30 cellular contexts compared by ENCODE assay signal in the genomic region with DNA sequence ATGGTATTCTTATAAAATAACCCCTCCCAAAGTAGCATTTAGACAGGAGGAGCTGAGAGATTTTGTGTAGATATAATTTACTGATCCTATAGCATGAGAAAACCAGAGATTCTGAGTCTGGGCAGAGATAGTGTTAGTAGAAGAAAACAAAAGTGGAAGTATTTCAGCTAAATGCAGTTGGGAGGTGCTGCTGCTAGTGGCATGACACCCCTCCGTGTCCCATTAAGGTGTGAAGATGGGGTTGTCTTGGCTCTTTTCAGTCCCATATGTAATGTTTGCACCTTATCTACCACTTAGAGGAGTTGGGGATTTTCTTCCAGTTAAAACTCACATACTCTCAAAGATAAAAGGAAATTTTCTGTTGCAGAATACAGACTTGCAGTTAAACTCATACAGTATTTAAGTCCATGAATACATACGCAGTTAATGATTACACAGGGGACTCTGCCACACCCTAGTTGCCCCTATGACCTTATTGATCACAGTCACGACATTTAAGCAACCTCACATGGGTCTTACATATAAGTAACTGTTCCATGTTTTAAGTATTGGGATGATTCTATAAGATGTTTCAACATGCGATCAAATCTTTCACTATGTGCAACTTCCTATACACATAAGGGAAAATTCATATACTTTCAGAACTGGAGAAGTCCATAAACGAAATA. TPM values are rescaled to one million over a fixed set of nuclear protein-coding genes. Genes with fewer than 3 reads are reported as not detected.
DNase-seq lines count a peak whose midpoint lies in the region; ATAC-seq, FAIRE-seq and TF ChIP-seq lines count a peak whose summit lies in the region.
"Had no signal": no experiment of that assay in that cellular context is flagged by ENCODE, and none has a peak within 500 bp of the region (broad histone marks: within the 10 kb centered on the region; RNA-seq: fewer than 3 reads in every experiment).

No MANE protein-coding gene starts in this region.

- TF ChIP-seq RAD21 in GM12878 (IDR thresholded peaks at IDR 0.05; ENCODE audit: insufficient read depth, low read depth, low read length): no peak

- H3K4me2 ChIP-seq in GM12878 (ENCODE audit: control insufficient read depth, insufficient read depth): no peak overlapping the region
- H3K4me2 ChIP-seq: KMS-11, PC-9, smooth muscle cell had no signal

- no peaks in the 10 kb centered on the region; a peak in 1 of 4 replicates for H3K27me3 ChIP-seq in GM12878 (replicated peaks in 1 of 2; ENCODE audit: control insufficient read depth in 2 of 2, insufficient read depth in 2 of 2, low read length in 1 of 2)
- H3K27me3 ChIP-seq: transverse colon had no signal

- no peak for TF ChIP-seq EP300 in GM12878 (IDR thresholded peaks at IDR 0.05; ENCODE audit: borderline replicate concordance in 1 of 2, control insufficient read depth in 1 of 2, low read depth in 2 of 2, low read length in 2 of 2)

- DNase-seq in GM12878 (ENCODE audit: low read depth, low spot score): no peak
- peak; percentile 42 for DNase-seq in mucosa of gallbladder (ENCODE audit: low spot score)
- DNase-seq in NAMALWA (ENCODE audit: low spot score): no peak
- no peak for DNase-seq in AG08396 (ENCODE audit: low spot score)
- no peak for DNase-seq in NOMO-1 treated with dmso at 0.1 percent for 144 hours (lab: John Stamatoyannopoulos, UW; ENCODE audit: unreplicated experiment)
- DNase-seq: activated CD4-positive, alpha-beta T cell treated with anti-CD3 and anti-CD28 coated beads, Interleukin-2, amount 10 ng/mL, durations not matched to agents 7 days and 5 days; activated effector memory CD4-positive, alpha-beta T cell treated with anti-CD3 and anti-CD28 coated beads, Interleukin-2, amount 50 U/mL, for 16 hours; activated naive CD8-positive, alpha-beta T cell treated with anti-CD3 and anti-CD28 coated beads, Interleukin-2, amount 50 U/mL, for 24 hours; CD4-positive, CD25-positive, alpha-beta regulatory T cell; cortex of kidney; DMS53; GF-D8; left ventricle myocardium superior; NCI-H1105; NCI-H2107; NCI-H526 treated with DMSO at 0.1 percent for 48 hours; PC-9; SIG-M5; stimulated activated CD4-positive, alpha-beta T cell treated with anti-CD3 and anti-CD28 coated beads, Interleukin-2, amount 100 ng/mL, for 48 hours; transverse colon had no signal

- SMC1A ChIA-PET in GM12878 (lab: Charles Lee; ENCODE audit: uncharacterized antibody, unreplicated experiment): no interaction called here

- H3K27ac ChIP-seq in GM12878 (ENCODE audit: control insufficient read depth, insufficient read depth): no peak overlapping the region
- H3K27ac ChIP-seq: KMS-11, neutrophil, PC-9, transverse colon had no signal

- no peak overlapping the region for H3K4me3 ChIP-seq in GM12878
- H3K4me3 ChIP-seq: PC-9, smooth muscle cell, transverse colon had no signal

- no peak overlapping the region for H3K9ac ChIP-seq in GM12878 (ENCODE audit: control insufficient read depth, insufficient read depth, low read length)
- H3K9ac ChIP-seq: KMS-11 had no signal

- CTCF ChIA-PET in GM12878 (lab: Yijun Ruan, JAX): interaction anchor here (0.7 kb wide), 1 partner anchor 13 kb away, joined by 3 read pairs; no protein-coding TSS in a partner anchor

- RAD21 ChIA-PET in GM12878 (lab: Charles Lee; ENCODE audit: unreplicated experiment): no interaction called here

- 27% methylated on average over 5 of the region's 5 CpGs for WGBS in GM12878 (ENCODE audit: insufficient coverage, insufficient replicate concordance, low lambda C conversion rate, missing lambda C conversion rate)

- no peaks in the 10 kb centered on the region for H3K4me1 ChIP-seq in GM12878 (ENCODE audit: control insufficient read depth, insufficient read depth, low read length)

- TF ChIP-seq POLR2A in GM12878 (IDR thresholded peaks at IDR 0.05; ENCODE audit: low read depth, low read length): no peak

- H3K79me2 ChIP-seq in GM12878 (ENCODE audit: control insufficient read depth, insufficient read depth, low read length): no peaks in the 10 kb centered on the region

- BruUV-seq in GM12878 (replicated peaks; lab: Mats Ljungman, UMichigan): no TSS peak

- no peak overlapping the region for H2AFZ ChIP-seq in GM12878 (ENCODE audit: control insufficient read depth, low read depth, low read length)
- H2AFZ ChIP-seq: PC-9 had no signal

- no peaks in the 10 kb centered on the region for H4K20me1 ChIP-seq in GM12878 (ENCODE audit: control insufficient read depth, insufficient read depth)

- in situ Hi-C loops in GM12878 (cut with MboI): no loop called here

- H3K9me3 ChIP-seq in GM12878 (replicated peaks; ENCODE audit: control insufficient read depth, insufficient read depth, low read length): no peaks in the 10 kb centered on the region
- H3K9me3 ChIP-seq: neutrophil, transverse colon had no signal

- no peak for TF ChIP-seq CTCF in GM12878 (IDR thresholded peaks at IDR 0.05 in 2 of 3, conservative IDR thresholded peaks at IDR 0.05 in 1 of 3; ENCODE audit: control insufficient read depth in 2 of 3, extremely low read depth in 1 of 3, insufficient read depth in 1 of 3, low read depth in 3 of 3, low read length in 3 of 3)

- POLR2A ChIA-PET in GM12878 (lab: Charles Lee): no interaction called here

- FAIRE-seq in GM12878 (lab: Jason Lieb, UNC): no peak

- intact Hi-C loops in GM12878 (cut with micrococcal nuclease; ENCODE audit: unreplicated experiment): no loop called here

- H3K36me3 ChIP-seq in GM12878 (ENCODE audit: control insufficient read depth in 2 of 2, insufficient read depth in 2 of 2, low read length in 1 of 2): no peaks in the 10 kb centered on the region
- H3K36me3 ChIP-seq: neutrophil, transverse colon had no signal

- ATAC-seq in GM18520 (IDR thresholded peaks at IDR 0.05; ENCODE audit: unreplicated experiment): peak; percentile 65
- peak; percentile 52 for ATAC-seq in HG03097 (IDR thresholded peaks at IDR 0.05; ENCODE audit: low FRiP score, unreplicated experiment)
- peak; percentile 65 for ATAC-seq in GM12878
- no peak for ATAC-seq in HG03039 (IDR thresholded peaks at IDR 0.05; ENCODE audit: unreplicated experiment)
- ATAC-seq: activated naive CD8-positive, alpha-beta T cell treated with anti-CD3 and anti-CD28 coated beads, Interleukin-2, amount 50 U/mL, for 24 hours; left ventricle myocardium superior had no signal

RNA-seq across cellular contexts. Expression of a gene that starts 11.5 kb away (rescaled TPM):
- total RNA-seq in GM12878 (2013; cell fraction: nucleolus; rRNA removed): not detected in 2 replicates
- total RNA-seq in GM12878 (2014; rRNA removed): not detected in 2 replicates
- not detected in 2 replicates for total RNA-seq in GM12878 (2014; rRNA removed; fragmentation: Illumina TruSeq; extraction: Trizol)
- total RNA-seq in GM12878 (2021): not detected in 2 replicates
- not detected for polyA plus RNA-seq in GM12878 (2011; ENCODE audit: low read depth)
- polyA plus RNA-seq in GM12878 (2011; rRNA removed): not detected in 2 replicates
- not detected in 2 replicates for polyA plus RNA-seq in GM12878 (2011; cell fraction: cytosol; rRNA removed)
- polyA plus RNA-seq in GM12878 (2011; cell fraction: nucleus; rRNA removed): not detected in 2 replicates
- not detected in 2 replicates for polyA plus RNA-seq in GM12878 (2012)
- polyA plus RNA-seq in GM12878 (2014; fragmentation: Illumina TruSeq; extraction: Trizol): not detected in 2 replicates
- polyA plus RNA-seq in GM12878 (2014; fragmentation: Nextera tagmentation; extraction: Ambion mirVana): not detected
- polyA plus RNA-seq in GM12878 (2014; rRNA removed): not detected in 2 replicates
- not detected for polyA plus RNA-seq in GM12878 (2016; fragmentation: Nextera tagmentation; extraction: Ambion mirVana)
- not detected in 2 replicates for polyA minus RNA-seq in GM12878 (2011; rRNA and poly(A)+ RNA removed)
- polyA minus RNA-seq in GM12878 (2011; cell fraction: cytosol; rRNA and poly(A)+ RNA removed): not detected in 2 replicates
- not detected in 2 replicates for polyA minus RNA-seq in GM12878 (2011; cell fraction: nucleus; rRNA and poly(A)+ RNA removed)
- total RNA-seq in mucosa of gallbladder: not detected
- total RNA-seq: activated CD4-positive, alpha-beta T cell treated with anti-CD3 and anti-CD28 coated beads, Interleukin-2, amount 10 ng/mL, durations not matched to agents 7 days and 5 days; CD4-positive, CD25-positive, alpha-beta regulatory T cell; left ventricle myocardium superior; mononuclear cell; PC-9; pulmonary artery endothelial cell; smooth muscle cell; T-cell; transverse colon had no signal
- polyA plus RNA-seq: AG04450; CD4-positive, CD25-positive, alpha-beta regulatory T cell; smooth muscle cell had no signal

RNA-seq across cellular contexts. Expression of a gene that starts 23.0 kb away (rescaled TPM):
- not detected in 2 replicates for total RNA-seq in GM12878 (2013; cell fraction: nucleolus; rRNA removed)
- not detected in 2 replicates for total RNA-seq in GM12878 (2014; rRNA removed)
- total RNA-seq in GM12878 (2014; rRNA removed; fragmentation: Illumina TruSeq; extraction: Trizol): not detected in 2 replicates
- not detected in 2 replicates for total RNA-seq in GM12878 (2021)
- polyA plus RNA-seq in GM12878 (2011; ENCODE audit: low read depth): not detected
- not detected in 2 replicates for polyA plus RNA-seq in GM12878 (2011; rRNA removed)
- polyA plus RNA-seq in GM12878 (2011; cell fraction: cytosol; rRNA removed): not detected in 2 replicates
- not detected in 2 replicates for polyA plus RNA-seq in GM12878 (2011; cell fraction: nucleus; rRNA removed)
- polyA plus RNA-seq in GM12878 (2012): not detected in 2 replicates
- not detected in 2 replicates for polyA plus RNA-seq in GM12878 (2014; fragmentation: Illumina TruSeq; extraction: Trizol)
- not detected for polyA plus RNA-seq in GM12878 (2014; fragmentation: Nextera tagmentation; extraction: Ambion mirVana)
- not detected in 2 replicates for polyA plus RNA-seq in GM12878 (2014; rRNA removed)
- polyA plus RNA-seq in GM12878 (2016; fragmentation: Nextera tagmentation; extraction: Ambion mirVana): not detected
- not detected in 2 replicates for polyA minus RNA-seq in GM12878 (2011; rRNA and poly(A)+ RNA removed)
- polyA minus RNA-seq in GM12878 (2011; cell fraction: cytosol; rRNA and poly(A)+ RNA removed): not detected in 2 replicates
- polyA minus RNA-seq in GM12878 (2011; cell fraction: nucleus; rRNA and poly(A)+ RNA removed): not detected in 2 replicates
- not detected for total RNA-seq in mucosa of gallbladder
- total RNA-seq: activated CD4-positive, alpha-beta T cell treated with anti-CD3 and anti-CD28 coated beads, Interleukin-2, amount 10 ng/mL, durations not matched to agents 7 days and 5 days; CD4-positive, CD25-positive, alpha-beta regulatory T cell; left ventricle myocardium superior; mononuclear cell; PC-9; pulmonary artery endothelial cell; smooth muscle cell; T-cell; transverse colon had no signal
- polyA plus RNA-seq: AG04450; CD4-positive, CD25-positive, alpha-beta regulatory T cell; smooth muscle cell had no signal

RNA-seq across cellular contexts. Expression of a gene that starts 42.5 kb away (rescaled TPM):
- total RNA-seq in GM12878 (2013; cell fraction: nucleolus; rRNA removed): not detected in 2 replicates
- total RNA-seq in GM12878 (2014; rRNA removed) (not detected in 2 replicates), GM12878 (2014; rRNA removed; fragmentation: Illumina TruSeq; extraction: Trizol) (not detected in 2 replicates), GM12878 (2021) (not detected in 2 replicates), mucosa of gallbladder (not detected)
- polyA plus RNA-seq in GM12878 (2011; ENCODE audit: low read depth): not detected
- polyA plus RNA-seq in GM12878 (2011; rRNA removed) (not detected in 2 replicates), GM12878 (2014; fragmentation: Illumina TruSeq; extraction: Trizol) (not detected in 2 replicates), GM12878 (2014; fragmentation: Nextera tagmentation; extraction: Ambion mirVana) (not detected), GM12878 (2014; rRNA removed) (not detected in 2 replicates), GM12878 (2016; fragmentation: Nextera tagmentation; extraction: Ambion mirVana) (not detected)
- polyA plus RNA-seq in GM12878 (2011; cell fraction: cytosol; rRNA removed): not detected in 2 replicates
- not detected in 2 replicates for polyA plus RNA-seq in GM12878 (2011; cell fraction: nucleus; rRNA removed)
- polyA plus RNA-seq in GM12878 (2012): not detected in 2 replicates
- polyA minus RNA-seq in GM12878 (2011; rRNA and poly(A)+ RNA removed): not detected in 2 replicates
- not detected in 2 replicates for polyA minus RNA-seq in GM12878 (2011; cell fraction: cytosol; rRNA and poly(A)+ RNA removed)
- polyA minus RNA-seq in GM12878 (2011; cell fraction: nucleus; rRNA and poly(A)+ RNA removed): not detected in 2 replicates
- total RNA-seq: activated CD4-positive, alpha-beta T cell treated with anti-CD3 and anti-CD28 coated beads, Interleukin-2, amount 10 ng/mL, durations not matched to agents 7 days and 5 days; CD4-positive, CD25-positive, alpha-beta regulatory T cell; left ventricle myocardium superior; mononuclear cell; PC-9; pulmonary artery endothelial cell; smooth muscle cell; T-cell; transverse colon had no signal
- polyA plus RNA-seq: AG04450; CD4-positive, CD25-positive, alpha-beta regulatory T cell; smooth muscle cell had no signal

RNA-seq across cellular contexts. Expression of a gene that starts 46.4 kb away (rescaled TPM):
- not detected in 2 replicates for total RNA-seq in GM12878 (2013; cell fraction: nucleolus; rRNA removed)
- total RNA-seq in GM12878 (2014; rRNA removed): not detected in 2 replicates
- total RNA-seq in GM12878 (2014; rRNA removed; fragmentation: Illumina TruSeq; extraction: Trizol): not detected in 2 replicates
- not detected in 2 replicates for total RNA-seq in GM12878 (2021)
- polyA plus RNA-seq in GM12878 (2011; ENCODE audit: low read depth): not detected
- not detected in 2 replicates for polyA plus RNA-seq in GM12878 (2011; rRNA removed)
- not detected in 2 replicates for polyA plus RNA-seq in GM12878 (2011; cell fraction: cytosol; rRNA removed)
- not detected in 2 replicates for polyA plus RNA-seq in GM12878 (2011; cell fraction: nucleus; rRNA removed)
- polyA plus RNA-seq in GM12878 (2012): not detected in 2 replicates
- polyA plus RNA-seq in GM12878 (2014; fragmentation: Illumina TruSeq; extraction: Trizol): not detected in 2 replicates
- not detected for polyA plus RNA-seq in GM12878 (2014; fragmentation: Nextera tagmentation; extraction: Ambion mirVana)
- polyA plus RNA-seq in GM12878 (2014; rRNA removed): not detected in 2 replicates
- polyA plus RNA-seq in GM12878 (2016; fragmentation: Nextera tagmentation; extraction: Ambion mirVana): not detected
- not detected in 2 replicates for polyA minus RNA-seq in GM12878 (2011; rRNA and poly(A)+ RNA removed)
- polyA minus RNA-seq in GM12878 (2011; cell fraction: cytosol; rRNA and poly(A)+ RNA removed): not detected in 2 replicates
- not detected in 2 replicates for polyA minus RNA-seq in GM12878 (2011; cell fraction: nucleus; rRNA and poly(A)+ RNA removed)
- total RNA-seq in mucosa of gallbladder: not detected
- total RNA-seq: activated CD4-positive, alpha-beta T cell treated with anti-CD3 and anti-CD28 coated beads, Interleukin-2, amount 10 ng/mL, durations not matched to agents 7 days and 5 days; CD4-positive, CD25-positive, alpha-beta regulatory T cell; left ventricle myocardium superior; mononuclear cell; PC-9; pulmonary artery endothelial cell; smooth muscle cell; T-cell; transverse colon had no signal
- polyA plus RNA-seq: AG04450; CD4-positive, CD25-positive, alpha-beta regulatory T cell; smooth muscle cell had no signal
